Comparison of ENCODE assay signal across 8 cellular contexts in the genomic region with DNA sequence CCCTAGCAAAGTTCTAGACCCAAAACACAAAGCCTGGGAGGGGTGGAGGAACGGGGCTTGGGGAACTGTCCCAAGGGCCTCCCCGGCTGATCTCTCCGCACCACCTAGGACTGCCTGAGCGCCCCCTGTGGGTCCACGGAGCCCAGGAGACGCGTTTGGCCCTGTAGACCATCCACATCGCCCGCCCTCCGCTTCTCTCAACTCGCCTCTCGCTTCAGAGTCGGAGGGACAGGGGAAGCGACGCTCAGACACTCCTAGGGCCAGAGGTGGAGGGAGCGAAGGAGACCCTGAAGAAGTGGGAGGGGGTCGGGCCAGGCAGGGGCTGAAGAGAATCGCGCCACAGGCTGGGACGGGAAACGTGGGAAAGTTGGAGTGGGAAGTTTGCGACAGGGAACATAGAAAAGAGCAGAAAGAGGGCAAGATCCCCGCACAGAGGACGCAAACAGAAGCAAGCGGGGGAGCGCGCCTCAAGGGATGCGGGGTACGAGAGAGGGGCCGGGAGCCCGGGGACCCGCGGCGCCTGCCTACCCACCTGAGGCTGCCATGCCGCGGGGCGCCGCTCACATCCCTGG. TPM values are rescaled to one million over a fixed set of nuclear protein-coding genes. Genes with fewer than 3 reads are reported as not detected.
DNase-seq lines count a peak whose midpoint lies in the region; ATAC-seq and TF ChIP-seq lines count a peak whose summit lies in the region.

No MANE protein-coding gene starts in this region.

- H3K9ac ChIP-seq in HUES6 (ENCODE audit: low read length) (peak overlapping the region; percentile 57), mesenchymal stem cell (ENCODE audit: low read length) (no peak overlapping the region)

- no peak overlapping the region for H2BK5ac ChIP-seq in mesenchymal stem cell (ENCODE audit: low read depth, low read length, poor library complexity, severe bottlenecking)

- no peak overlapping the region for H2BK120ac ChIP-seq in mesenchymal stem cell (ENCODE audit: low read depth, low read length)

- no peak overlapping the region for H3K14ac ChIP-seq in mesenchymal stem cell (ENCODE audit: low read length in 2 of 2)

- H3K4me1 ChIP-seq in HUES6 (ENCODE audit: control insufficient read depth, insufficient read depth, low read length) = peaks cover 16% of the 10 kb centered on the region
- peaks cover 12% of the 10 kb centered on the region for H3K4me1 ChIP-seq in mesenchymal stem cell (ENCODE audit: control insufficient read depth, insufficient read depth, low read depth, low read length)

- TF ChIP-seq CTCF in C4-2B (conservative IDR thresholded peaks at IDR 0.05) = peak; percentile 74
- TF ChIP-seq CTCF in WERI-Rb-1 (IDR thresholded peaks at IDR 0.05; ENCODE audit: low read depth, low read length) = peak; percentile 40
- no peak for TF ChIP-seq CTCF in coronary artery (IDR thresholded peaks at IDR 0.05)

- H4K8ac ChIP-seq in mesenchymal stem cell (ENCODE audit: low read length) = no peak overlapping the region

- no peak overlapping the region for H4K91ac ChIP-seq in mesenchymal stem cell (ENCODE audit: low read length)

- H3K79me1 ChIP-seq in mesenchymal stem cell (replicated peaks; ENCODE audit: low read length, poor library complexity, severe bottlenecking) = no peaks in the 10 kb centered on the region

- DNase-seq in WERI-Rb-1 (peak; percentile 45), coronary artery (ENCODE audit: low spot score) (no peak), mesenchymal stem cell (no peak), COR-L47 (lab: John Stamatoyannopoulos, UW) (no peak)
- peak; percentile 42 to 44 for DNase-seq in stimulated activated CD8-positive, alpha-beta memory T cell treated with anti-CD3 and anti-CD28 coated beads, Interleukin-15, amount 100 ng/mL, for 4 hours (ENCODE audit: low read depth in 2 of 2)

- no peak overlapping the region for H3K4ac ChIP-seq in mesenchymal stem cell (ENCODE audit: low read depth in 1 of 2, low read length in 2 of 2)

- no peak overlapping the region for H2BK15ac ChIP-seq in mesenchymal stem cell (ENCODE audit: low read depth, poor library complexity, severe bottlenecking)

- under 1% methylated on average over 34 of the region's 38 CpGs for WGBS in mesenchymal stem cell

- H3K27me3 ChIP-seq in HUES6 (ENCODE audit: control insufficient read depth, insufficient read depth, low read length) (peaks cover 9% of the 10 kb centered on the region), WERI-Rb-1 (ENCODE audit: insufficient read depth, low read depth, severe bottlenecking) (no peaks in the 10 kb centered on the region), mesenchymal stem cell (ENCODE audit: control insufficient read depth in 1 of 2, insufficient read depth in 1 of 2, low read length in 2 of 2) (peaks cover 39 to 49% of the 10 kb centered on the region in 2 experiments)

- ATAC-seq in GM19463 (IDR thresholded peaks at IDR 0.05; ENCODE audit: unreplicated experiment) = peak; percentile 63

- H3K36me3 ChIP-seq in HUES6 (ENCODE audit: control insufficient read depth, insufficient read depth, low read length) (no peaks in the 10 kb centered on the region), WERI-Rb-1 (no peaks in the 10 kb centered on the region), mesenchymal stem cell (ENCODE audit: control insufficient read depth in 1 of 2, insufficient read depth in 2 of 2, low read depth in 1 of 2, low read length in 2 of 2) (no peaks in the 10 kb centered on the region)

- H3K27ac ChIP-seq in C4-2B (peak overlapping the region; percentile 87), HUES6 (ENCODE audit: low read depth, low read length) (no peak overlapping the region), WERI-Rb-1 (peak overlapping the region; percentile 83; the same call in 1 of the 2 replicates), coronary artery (peak overlapping the region in 1 of 2 donors; percentile 72), mesenchymal stem cell (ENCODE audit: low read length, poor library complexity, severe bottlenecking) (no peak overlapping the region)

- H2BK12ac ChIP-seq in mesenchymal stem cell (ENCODE audit: low read length in 2 of 2) = no peak overlapping the region

- H2AFZ ChIP-seq in mesenchymal stem cell (ENCODE audit: low read depth, low read length) = no peak overlapping the region

- no peak overlapping the region for H3K18ac ChIP-seq in mesenchymal stem cell (ENCODE audit: low read depth in 1 of 2, low read length in 2 of 2)

- H3K4me3 ChIP-seq in HUES6 (ENCODE audit: low read depth, low read length) = peak overlapping the region; percentile 85
- H3K4me3 ChIP-seq in WERI-Rb-1 (ENCODE audit: low read depth, low read length) = peak overlapping the region; percentile 73
- H3K4me3 ChIP-seq in coronary artery = peak overlapping the region; percentile 76
- H3K4me3 ChIP-seq in mesenchymal stem cell (ENCODE audit: insufficient read depth in 1 of 2, low read depth in 1 of 2, low read length in 2 of 2) = peak overlapping the region; percentile 58 to 68

- H2AK5ac ChIP-seq in mesenchymal stem cell (ENCODE audit: low read length, severe bottlenecking) = no peak overlapping the region

- peak overlapping the region; percentile 90 for H3K4me2 ChIP-seq in mesenchymal stem cell (ENCODE audit: low read length, poor library complexity, severe bottlenecking)

- H3K9me3 ChIP-seq in HUES6 (ENCODE audit: control insufficient read depth, insufficient read depth, low read depth, low read length) = no peaks in the 10 kb centered on the region
- no peaks in the 10 kb centered on the region for H3K9me3 ChIP-seq in WERI-Rb-1 (ENCODE audit: severe bottlenecking)
- no peaks in the 10 kb centered on the region for H3K9me3 ChIP-seq in mesenchymal stem cell (ENCODE audit: control insufficient read depth, low read length)

- peak overlapping the region in 1 of 2 experiments; percentile 20 for H3K23ac ChIP-seq in mesenchymal stem cell (ENCODE audit: low read length in 2 of 2)

RNA-seq across cellular contexts. Expression of gene PIK3AP1, which starts 0.4 kb away (rescaled TPM):
- not detected for polyA plus RNA-seq in mesenchymal stem cell (2013, experiment 1 of 2)
- polyA plus RNA-seq in mesenchymal stem cell (2013, experiment 2 of 2) = 0.03 TPM

Comparison
In these comparisons a context has a peak if more than half of its experiments do, and no peak if none do; other contexts are left out.
1. H3K27ac ChIP-seq: peak in C4-2B (single experiment) and WERI-Rb-1 (single experiment); none in HUES6 (single experiment) and mesenchymal stem cell (single experiment).
2. DNase-seq: peak in WERI-Rb-1 (single experiment) and stimulated activated CD8-positive, alpha-beta memory T cell treated with anti-CD3 and anti-CD28 coated beads, Interleukin-15, amount 100 ng/mL, for 4 hours (2 of 2); none in coronary artery (single experiment), mesenchymal stem cell (single experiment) and COR-L47 (single experiment).
3. Peak in every context shown above with its lines, with median percentiles within 50 percentile points of each other: H3K4me3 ChIP-seq.